ENCODE assay signal across 28 cellular contexts in the genomic region with DNA sequence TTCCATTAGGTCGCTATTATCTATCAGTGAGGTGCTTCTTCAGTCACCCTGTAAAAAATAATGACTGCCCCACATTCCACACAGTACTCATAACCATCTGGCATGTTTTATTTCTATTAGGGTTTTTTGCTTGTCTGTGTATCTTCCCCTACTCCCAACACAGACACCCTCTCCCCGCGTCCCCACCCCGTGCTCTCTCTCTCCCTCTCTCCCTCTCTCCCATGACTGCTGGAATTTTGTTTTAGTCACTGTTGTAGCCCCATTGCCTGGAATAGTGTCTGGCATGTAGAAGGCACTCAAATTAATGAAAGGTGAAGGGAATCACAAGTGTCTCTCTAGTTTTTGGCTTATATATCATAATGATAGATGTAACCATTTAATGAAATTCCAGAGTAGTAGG.
"Had no signal": no experiment of that assay in that cellular context is flagged by ENCODE, and none has a peak within 500 bp of the region (broad histone marks: within the 10 kb centered on the region; RNA-seq: fewer than 3 reads in every experiment).

No MANE protein-coding gene starts in this region.

- H3K9me3 ChIP-seq: ascending aorta, esophagus muscularis mucosa, gastrocnemius medialis had no signal

- DNase-seq: activated CD4-positive, alpha-beta memory T cell treated with anti-CD3 and anti-CD28 coated beads for 36 hours; activated CD4-positive, alpha-beta T cell treated with anti-CD3 and anti-CD28 coated beads for 36 hours; activated CD4-positive, alpha-beta T cell treated with anti-CD3 and anti-CD28 coated beads, Interleukin-2, amount 10 ng/mL, durations not matched to agents 24 days and 14 days; activated CD4-positive, CD25-positive, alpha-beta regulatory T cell; activated CD4-positive, CD25-positive, alpha-beta regulatory T cell treated with anti-CD3 and anti-CD28 coated beads, Interleukin-2, amount 50 U/mL, for 72 hours; activated CD8-positive, alpha-beta memory T cell treated with anti-CD3 and anti-CD28 coated beads, Interleukin-2, amount 10 ng/mL, durations not matched to agents 7 days and 5 days; activated CD8-positive, alpha-beta memory T cell treated with anti-CD3 and anti-CD28 coated beads, Interleukin-2, amount 50 U/mL, for 4 hours; activated CD8-positive, alpha-beta T cell treated with anti-CD3 and anti-CD28 coated beads, Interleukin-2, amount 10 ng/mL, durations not matched to agents 7 days and 5 days; activated effector memory CD4-positive, alpha-beta T cell treated with anti-CD3 and anti-CD28 coated beads, Interleukin-2, amount 50 U/mL, for 16 hours; activated naive CD4-positive, alpha-beta T cell treated with anti-CD3 and anti-CD28 coated beads, Interleukin-2, amount 10 ng/mL, durations not matched to agents 7 days and 5 days; activated naive CD8-positive, alpha-beta T cell treated with anti-CD3 and anti-CD28 coated beads, Interleukin-2, amount 10 ng/mL, durations not matched to agents 7 days and 5 days; activated T-cell treated with anti-CD3 and anti-CD28 coated beads, Interleukin-2, amount 50 U/mL, for 24 hours; caudate nucleus; cortex of kidney; dermis blood vessel endothelial cell; effector CD4-positive, alpha-beta T cell; effector memory CD8-positive, alpha-beta T cell; erythroblast; foreskin keratinocyte; gastrocnemius medialis; heart right ventricle; T-helper 2 cell had no signal

- H3K9me3 Mint-ChIP-seq: effector memory CD8-positive, alpha-beta T cell had no signal

- H3K27ac Mint-ChIP-seq: activated CD4-positive, alpha-beta memory T cell treated with anti-CD3 and anti-CD28 coated beads for 36 hours; activated CD4-positive, alpha-beta T cell treated with anti-CD3 and anti-CD28 coated beads for 36 hours; activated CD8-positive, alpha-beta memory T cell treated with anti-CD3 and anti-CD28 coated beads, Interleukin-2, amount 10 ng/mL, durations not matched to agents 7 days and 5 days; activated CD8-positive, alpha-beta T cell treated with anti-CD3 and anti-CD28 coated beads, Interleukin-2, amount 10 ng/mL, durations not matched to agents 7 days and 5 days; activated naive CD8-positive, alpha-beta T cell treated with anti-CD3 and anti-CD28 coated beads, Interleukin-2, amount 10 ng/mL, durations not matched to agents 7 days and 5 days; activated T-helper 2 cell treated with anti-CD3 and anti-CD28 coated beads, Interferon-gamma antibody, Interleukin-2, Interleukin-4, amounts not matched to agents 10 μg/mL and 5 μg/mL and 100 μg/mL, durations not matched to agents 14 hours and 24 hours and 36 hours; brain; effector memory CD8-positive, alpha-beta T cell had no signal

- ATAC-seq: activated CD4-positive, alpha-beta T cell treated with anti-CD3 and anti-CD28 coated beads for 36 hours; activated CD8-positive, alpha-beta memory T cell treated with anti-CD3 and anti-CD28 coated beads, Interleukin-2, amount 10 ng/mL, durations not matched to agents 7 days and 5 days; activated CD8-positive, alpha-beta T cell treated with anti-CD3 and anti-CD28 coated beads, Interleukin-2, amount 10 ng/mL, durations not matched to agents 7 days and 5 days; effector memory CD8-positive, alpha-beta T cell; foreskin keratinocyte; gastrocnemius medialis; heart right ventricle had no signal

- H3K4me3 Mint-ChIP-seq: activated CD4-positive, alpha-beta memory T cell treated with anti-CD3 and anti-CD28 coated beads for 36 hours; activated CD4-positive, alpha-beta T cell treated with anti-CD3 and anti-CD28 coated beads for 36 hours; activated CD4-positive, alpha-beta T cell treated with anti-CD3 and anti-CD28 coated beads, Interleukin-2, amount 10 ng/mL, durations not matched to agents 24 days and 14 days; activated CD8-positive, alpha-beta memory T cell treated with anti-CD3 and anti-CD28 coated beads, Interleukin-2, amount 10 ng/mL, durations not matched to agents 7 days and 5 days; activated CD8-positive, alpha-beta T cell treated with anti-CD3 and anti-CD28 coated beads, Interleukin-2, amount 10 ng/mL, durations not matched to agents 7 days and 5 days; activated naive CD4-positive, alpha-beta T cell treated with anti-CD3 and anti-CD28 coated beads, Interleukin-2, amount 10 ng/mL, durations not matched to agents 7 days and 5 days; activated naive CD8-positive, alpha-beta T cell treated with anti-CD3 and anti-CD28 coated beads, Interleukin-2, amount 10 ng/mL, durations not matched to agents 7 days and 5 days; activated T-cell treated with anti-CD3 and anti-CD28 coated beads, Interleukin-2, amount 50 U/mL, for 24 hours; brain; effector memory CD8-positive, alpha-beta T cell had no signal

- H3K27me3 Mint-ChIP-seq: activated CD4-positive, alpha-beta memory T cell treated with anti-CD3 and anti-CD28 coated beads for 36 hours; activated CD4-positive, alpha-beta T cell treated with anti-CD3 and anti-CD28 coated beads for 36 hours; activated CD4-positive, alpha-beta T cell treated with anti-CD3 and anti-CD28 coated beads, Interleukin-2, amount 10 ng/mL, durations not matched to agents 24 days and 14 days; activated CD8-positive, alpha-beta memory T cell treated with anti-CD3 and anti-CD28 coated beads, Interleukin-2, amount 10 ng/mL, durations not matched to agents 7 days and 5 days; activated naive CD4-positive, alpha-beta T cell treated with anti-CD3 and anti-CD28 coated beads, Interleukin-2, amount 10 ng/mL, durations not matched to agents 7 days and 5 days; activated naive CD8-positive, alpha-beta T cell treated with anti-CD3 and anti-CD28 coated beads, Interleukin-2, amount 10 ng/mL, durations not matched to agents 7 days and 5 days; activated T-cell treated with anti-CD3 and anti-CD28 coated beads, Interleukin-2, amount 50 U/mL, for 24 hours; brain; effector memory CD8-positive, alpha-beta T cell had no signal

- H3K4me1 Mint-ChIP-seq: brain had no signal

- H3K36me3 ChIP-seq: gastrocnemius medialis had no signal

- H3K27me3 ChIP-seq: ascending aorta, esophagus muscularis mucosa, foreskin keratinocyte, gastrocnemius medialis, heart right ventricle had no signal

- FAIRE-seq: bronchial epithelial cell, colon had no signal

- H3K4me1 ChIP-seq: esophagus muscularis mucosa, foreskin keratinocyte, heart right ventricle had no signal

- H3K4me3 ChIP-seq: ascending aorta, esophagus muscularis mucosa, gastrocnemius medialis, heart right ventricle had no signal

- H3K27ac ChIP-seq: esophagus muscularis mucosa, foreskin keratinocyte, heart right ventricle had no signal
